ENCODE assay signal across 2 cellular contexts in genomic region chr7:44565795-44566559, GRCh38.
TF ChIP-seq lines count a peak whose summit lies in the region.

No MANE protein-coding gene starts in this region.

TF ChIP-seq in HCT116, 20 proteins besides CTCF, POLR2A, EP300 and RAD21 (continued from another document):
- TF ChIP-seq TCF7L2 (IDR thresholded peaks at IDR 0.05; ENCODE audit: borderline replicate concordance, extremely low read depth, insufficient read depth, insufficient read length), result no peak
- no peak for TF ChIP-seq MAX (IDR thresholded peaks at IDR 0.05)
- TF ChIP-seq ELF1 (IDR thresholded peaks at IDR 0.05; ENCODE audit: borderline replicate concordance, low read depth), result no peak
- no peak for TF ChIP-seq CBX3 (IDR thresholded peaks at IDR 0.05; ENCODE audit: low read depth)

TF ChIP-seq in WTC11, 78 proteins besides CTCF, POLR2A, EP300 and RAD21 (continued from another document):
- no peak for TF ChIP-seq FOXJ3 (CRISPR knock-in tag; IDR thresholded peaks at IDR 0.05; ENCODE audit: borderline replicate concordance)
- no peak for TF ChIP-seq GRHL2 (CRISPR knock-in tag; IDR thresholded peaks at IDR 0.05; ENCODE audit: insufficient replicate concordance, severe bottlenecking)
- TF ChIP-seq OVOL2 (CRISPR knock-in tag; IDR thresholded peaks at IDR 0.05; ENCODE audit: borderline replicate concordance), result no peak
- TF ChIP-seq NFATC4 (CRISPR knock-in tag; IDR thresholded peaks at IDR 0.05), result no peak
- TF ChIP-seq ATF6 (CRISPR knock-in tag; IDR thresholded peaks at IDR 0.05), result no peak
- TF ChIP-seq ZNF512 (CRISPR knock-in tag; IDR thresholded peaks at IDR 0.05; ENCODE audit: borderline replicate concordance), result no peak
- TF ChIP-seq PRDM15 (CRISPR knock-in tag; IDR thresholded peaks at IDR 0.05), result no peak
- no peak for TF ChIP-seq ZNF138 (CRISPR knock-in tag; conservative IDR thresholded peaks at IDR 0.05)
- no peak for TF ChIP-seq EMX1 (CRISPR knock-in tag; IDR thresholded peaks at IDR 0.05)
- no peak for TF ChIP-seq AR (CRISPR knock-in tag; IDR thresholded peaks at IDR 0.05)
- no peak for TF ChIP-seq ZNF423 (CRISPR knock-in tag; IDR thresholded peaks at IDR 0.05)
- TF ChIP-seq GTF2I (CRISPR knock-in tag; conservative IDR thresholded peaks at IDR 0.05), result no peak
- TF ChIP-seq MXD4 (CRISPR knock-in tag; IDR thresholded peaks at IDR 0.05; ENCODE audit: borderline replicate concordance), result no peak
- TF ChIP-seq ZNF532 (CRISPR knock-in tag; IDR thresholded peaks at IDR 0.05; ENCODE audit: borderline replicate concordance), result no peak
TF ChIP-seq in WTC11: peak in this region for 0.
